Comparison of ENCODE assay signal across 8 cellular contexts in the genomic region with DNA sequence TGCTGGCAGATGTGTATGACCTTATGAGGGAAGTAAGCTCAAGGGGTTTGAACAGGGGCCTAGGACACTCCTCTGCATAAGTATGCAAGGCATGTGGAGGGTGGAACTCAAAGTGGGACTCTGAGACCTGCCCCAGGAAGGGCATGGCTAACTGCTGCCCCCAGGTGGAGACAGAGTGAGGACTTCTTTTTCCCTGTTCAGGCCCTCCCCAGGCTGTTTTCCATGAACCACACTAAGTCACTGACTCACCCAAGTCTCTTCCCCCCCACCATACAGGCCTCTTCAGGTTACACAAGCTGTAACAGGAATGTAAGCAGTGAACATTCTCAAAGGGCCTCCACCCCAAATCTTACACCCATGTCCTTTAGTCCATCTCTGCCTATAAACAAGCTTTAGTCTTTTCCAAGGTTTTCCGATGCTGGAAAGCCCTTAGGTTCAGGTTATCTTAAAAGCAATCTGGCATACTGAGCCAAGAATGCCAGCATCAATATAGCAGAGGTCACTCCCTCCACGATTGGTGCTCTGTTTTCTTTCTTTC. TPM values are rescaled to one million over a fixed set of nuclear protein-coding genes. Genes with fewer than 3 reads are reported as not detected.
A peak's percentile ranks its signal among the peaks of the same experiment; 100 is the strongest.
DNase-seq lines count a peak whose midpoint lies in the region; ATAC-seq and TF ChIP-seq lines count a peak whose summit lies in the region.

No MANE protein-coding gene starts in this region.

- TF ChIP-seq CTCF in endodermal cell (conservative IDR thresholded peaks at IDR 0.05): peak; percentile 92

- no peaks in the 10 kb centered on the region for H3K9me3 Mint-ChIP-seq in activated CD4-positive, alpha-beta memory T cell treated with anti-CD3 and anti-CD28 coated beads, Interleukin-2, amount 10 ng/mL, durations not matched to agents 7 days and 5 days
- no peaks in the 10 kb centered on the region for H3K9me3 Mint-ChIP-seq in endodermal cell

- DNase-seq in NCI-H446 (lab: John Stamatoyannopoulos, UW): peak; percentile 31 to 44
- no peak for DNase-seq in NCI-H446 treated with DMSO at 0.1 percent for 48 hours (lab: John Stamatoyannopoulos, UW)
- peak; percentile 59 for DNase-seq in NCI-H2227 (lab: John Stamatoyannopoulos, UW; ENCODE audit: unreplicated experiment)
- peak; percentile 84 for DNase-seq in activated CD4-positive, alpha-beta memory T cell treated with anti-CD3 and anti-CD28 coated beads, Interleukin-2, amount 10 ng/mL, durations not matched to agents 7 days and 5 days
- DNase-seq in endodermal cell: peak; percentile 98
- DNase-seq in midbrain (lab: John Stamatoyannopoulos, UW): peak; percentile 40
- peak; percentile 39 to 72 (median 64) for DNase-seq in stimulated activated naive CD4-positive, alpha-beta T cell (lab: John Stamatoyannopoulos, UW)

- H3K9ac ChIP-seq in endodermal cell (ENCODE audit: extremely low read depth, low read length, poor library complexity, severe bottlenecking): peak overlapping the region; percentile 26

- WGBS in endodermal cell (ENCODE audit: insufficient coverage in 1 of 2, insufficient read length in 1 of 2), 2 experiments: 59 to 76% methylated on average over 2 of the region's 2 CpGs

- ATAC-seq in GM18502 (IDR thresholded peaks at IDR 0.05; ENCODE audit: poor library complexity, unreplicated experiment): no peak

- H3K36me3 ChIP-seq in endodermal cell (ENCODE audit: control insufficient read depth, insufficient read depth, low read length): peaks cover 66% of the 10 kb centered on the region

- H3K4me3 Mint-ChIP-seq in activated CD4-positive, alpha-beta memory T cell treated with anti-CD3 and anti-CD28 coated beads, Interleukin-2, amount 10 ng/mL, durations not matched to agents 7 days and 5 days: no peak overlapping the region
- H3K4me3 Mint-ChIP-seq in endodermal cell: peak overlapping the region; percentile 38

- POLR2A ChIA-PET in activated CD4-positive, alpha-beta memory T cell treated with anti-CD3 and anti-CD28 coated beads, Interleukin-2, amount 10 ng/mL, durations not matched to agents 7 days and 5 days (lab: Charles Lee): interaction anchor here (0.7 to 10.8 kb wide), 11 partner anchors 9 to 321 kb away, joined by 3 to 364 read pairs (median 4); a partner anchor contains a TSS

- peaks cover 71% of the 10 kb centered on the region for H3K4me1 Mint-ChIP-seq in activated CD4-positive, alpha-beta memory T cell treated with anti-CD3 and anti-CD28 coated beads, Interleukin-2, amount 10 ng/mL, durations not matched to agents 7 days and 5 days
- H3K4me1 Mint-ChIP-seq in endodermal cell: peaks cover 50% of the 10 kb centered on the region

- peak overlapping the region; percentile 39 for H3K27ac ChIP-seq in endodermal cell (ENCODE audit: low read depth, low read length)

- H3K27me3 Mint-ChIP-seq in activated CD4-positive, alpha-beta memory T cell treated with anti-CD3 and anti-CD28 coated beads, Interleukin-2, amount 10 ng/mL, durations not matched to agents 7 days and 5 days: no peaks in the 10 kb centered on the region
- H3K27me3 Mint-ChIP-seq in endodermal cell (ENCODE audit: insufficient read depth): no peaks in the 10 kb centered on the region

- H3K9me3 ChIP-seq in endodermal cell (ENCODE audit: control insufficient read depth, low read length): no peaks in the 10 kb centered on the region

- H3K36me3 Mint-ChIP-seq in activated CD4-positive, alpha-beta memory T cell treated with anti-CD3 and anti-CD28 coated beads, Interleukin-2, amount 10 ng/mL, durations not matched to agents 7 days and 5 days (ENCODE audit: low read depth): peaks cover 56% of the 10 kb centered on the region
- H3K36me3 Mint-ChIP-seq in endodermal cell (ENCODE audit: low read depth): peaks cover 66% of the 10 kb centered on the region

- peaks cover 14% of the 10 kb centered on the region for H3K4me1 ChIP-seq in endodermal cell (ENCODE audit: control insufficient read depth, insufficient read depth, low read length)

- H3K27me3 ChIP-seq in endodermal cell (ENCODE audit: control insufficient read depth, insufficient read depth, low read length, poor library complexity, severe bottlenecking): no peaks in the 10 kb centered on the region

- no peak overlapping the region for H3K4me3 ChIP-seq in endodermal cell (ENCODE audit: low read length)

- CTCF ChIA-PET in activated CD4-positive, alpha-beta memory T cell treated with anti-CD3 and anti-CD28 coated beads, Interleukin-2, amount 10 ng/mL, durations not matched to agents 7 days and 5 days (lab: Charles Lee): interaction anchor here (0.6 to 11.6 kb wide), 18 partner anchors 10 to 296 kb away, joined by 3 to 268 read pairs (median 6); a partner anchor contains a TSS

- H3K27ac Mint-ChIP-seq in activated CD4-positive, alpha-beta memory T cell treated with anti-CD3 and anti-CD28 coated beads, Interleukin-2, amount 10 ng/mL, durations not matched to agents 7 days and 5 days: peak overlapping the region; percentile 99
- H3K27ac Mint-ChIP-seq in endodermal cell: peak overlapping the region; percentile 93

RNA-seq across cellular contexts. Expression of a gene that starts 13.1 kb away (rescaled TPM):
- total RNA-seq in activated CD4-positive, alpha-beta memory T cell treated with anti-CD3 and anti-CD28 coated beads, Interleukin-2, amount 10 ng/mL, durations not matched to agents 7 days and 5 days: 100 to 1,000 TPM; 991 to 999 TPM
- 1,000 to 10,000 TPM; 1,705 to 1,818 TPM for total RNA-seq in endodermal cell
- 2,069 TPM for polyA plus RNA-seq in endodermal cell (2013, experiment 1 of 2)
- 1,897 TPM for polyA plus RNA-seq in endodermal cell (2013, experiment 2 of 2)

RNA-seq across cellular contexts. Expression of a gene that starts 14.0 kb away (rescaled TPM):
- 100 to 1,000 TPM; 323 to 360 TPM for total RNA-seq in activated CD4-positive, alpha-beta memory T cell treated with anti-CD3 and anti-CD28 coated beads, Interleukin-2, amount 10 ng/mL, durations not matched to agents 7 days and 5 days
- total RNA-seq in endodermal cell: 100 to 1,000 TPM; 109 to 165 TPM
- polyA plus RNA-seq in endodermal cell (2013, experiment 1 of 2): 18.4 TPM
- polyA plus RNA-seq in endodermal cell (2013, experiment 2 of 2): 24.8 TPM

RNA-seq across cellular contexts. Expression of a gene that starts 30.7 kb away (rescaled TPM):
- total RNA-seq in activated CD4-positive, alpha-beta memory T cell treated with anti-CD3 and anti-CD28 coated beads, Interleukin-2, amount 10 ng/mL, durations not matched to agents 7 days and 5 days: 10 to 100 TPM; 23.7 to 25.2 TPM
- total RNA-seq in endodermal cell: 10 to 100 TPM; 16.0 to 33.5 TPM
- 22.9 TPM for polyA plus RNA-seq in endodermal cell (2013, experiment 1 of 2)
- 19.0 TPM for polyA plus RNA-seq in endodermal cell (2013, experiment 2 of 2)

RNA-seq across cellular contexts. Expression of a gene that starts 41.0 kb away (rescaled TPM):
- total RNA-seq in activated CD4-positive, alpha-beta memory T cell treated with anti-CD3 and anti-CD28 coated beads, Interleukin-2, amount 10 ng/mL, durations not matched to agents 7 days and 5 days: 100 to 1,000 TPM; 226 TPM
- total RNA-seq in endodermal cell: 100 to 1,000 TPM; 131 to 155 TPM
- 118 TPM for polyA plus RNA-seq in endodermal cell (2013, experiment 1 of 2)
- polyA plus RNA-seq in endodermal cell (2013, experiment 2 of 2): 114 TPM

RNA-seq across cellular contexts. Expression of a gene that starts 51.9 kb away (rescaled TPM):
- total RNA-seq in activated CD4-positive, alpha-beta memory T cell treated with anti-CD3 and anti-CD28 coated beads, Interleukin-2, amount 10 ng/mL, durations not matched to agents 7 days and 5 days: 100 to 1,000 TPM; 121 to 122 TPM
- total RNA-seq in endodermal cell: 10 to 100 TPM; 51.5 to 57.7 TPM
- polyA plus RNA-seq in endodermal cell (2013, experiment 1 of 2): 27.2 TPM
- polyA plus RNA-seq in endodermal cell (2013, experiment 2 of 2): 23.1 TPM
